In genomic region chr18:43283299-43283698, GRCh38 we compare ENCODE assay signal across 8 cellular contexts. TPM values are rescaled to one million over a fixed set of nuclear protein-coding genes. Genes with fewer than 3 reads are reported as not detected.
"Had no signal": no experiment of that assay in that cellular context is flagged by ENCODE, and none has a peak within 500 bp of the region (broad histone marks: within the 10 kb centered on the region; RNA-seq: fewer than 3 reads in every experiment).

No MANE protein-coding gene starts in this region.

- H3K9me3 ChIP-seq: HAP-1 had no signal

- H2AFZ ChIP-seq: GM23248, GM23338 had no signal

- H3K4me3 Mint-ChIP-seq: GM23338, HFFc6 had no signal

- H3K36me3 ChIP-seq: HAP-1 had no signal

- H3K27ac Mint-ChIP-seq: GM23338, HFFc6 had no signal

- H3K4me1 ChIP-seq: HAP-1 had no signal

- DNase-seq: GM23248, GOT3, H7, HCEC 1CT, HFFc6 had no signal

- H3K27ac ChIP-seq: GM23248 had no signal

- H3K4me2 ChIP-seq: GM23338 had no signal

- H3K4me3 ChIP-seq: GM23248, GM23338, HAP-1 had no signal

- ATAC-seq: GM23338, HCT116 had no signal

- H3K9ac ChIP-seq: GM23248 had no signal

RNA-seq across cellular contexts. Expression of gene SYT4, which starts 6.0 kb away (rescaled TPM):
- total RNA-seq: GM23248, HFFc6 had no signal
